ENCODE assay signal across 23 cellular contexts in the genomic region with DNA sequence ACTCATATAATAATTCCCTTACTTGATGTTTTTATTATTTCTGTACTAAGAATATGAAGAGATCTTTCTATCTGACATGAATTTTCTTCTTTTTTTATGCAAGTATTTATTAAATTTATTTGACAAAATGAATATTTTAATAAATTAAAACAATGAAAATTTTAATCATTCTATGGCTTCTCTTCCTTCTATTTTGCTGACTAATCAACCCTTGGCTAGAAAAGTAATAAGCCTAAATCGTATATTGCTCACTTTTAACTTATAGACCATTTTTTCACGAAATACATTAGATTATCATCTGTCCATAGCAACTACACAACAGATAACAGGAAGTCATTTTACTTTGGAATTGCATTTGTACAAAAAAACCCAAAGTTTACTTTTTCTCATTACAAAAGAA. TPM values are rescaled to one million over a fixed set of nuclear protein-coding genes. Genes with fewer than 3 reads are reported as not detected.
"Had no signal": no experiment of that assay in that cellular context is flagged by ENCODE, and none has a peak within 500 bp of the region (broad histone marks: within the 10 kb centered on the region; RNA-seq: fewer than 3 reads in every experiment).

No MANE protein-coding gene starts in this region.

- H3K36me3 ChIP-seq: SJSA1 had no signal

- H3K27me3 ChIP-seq: SJSA1 had no signal

- H3K4me3 ChIP-seq: SJSA1, SK-N-MC had no signal

- H3K9ac ChIP-seq: KMS-11 had no signal

- FAIRE-seq: HTR-8/SVneo, RCC 7860 had no signal

- H3K9me3 ChIP-seq: SJSA1 had no signal

- H3K4me2 ChIP-seq: KMS-11 had no signal

- H3K27ac ChIP-seq: KMS-11, SJSA1, SK-N-MC had no signal

- H3K4me1 ChIP-seq: SJSA1 had no signal

- DNase-seq: Kasumi-1, MM.1S, NCI-H1092 treated with DMSO at 0.1 percent for 48 hours, NCI-H1436, NCI-H187, NCI-H2029, NCI-H2081 treated with DMSO at 0.1 percent for 48 hours, NCI-H2171, NCI-H226, NCI-H446, NCI-H510A, NCI-H524 treated with DMSO at 0.1 percent for 48 hours, NCI-H69, NCI-H774, Right ventricle myocardium superior, RPMI8226, SIG-M5, SW 1271 had no signal

RNA-seq across cellular contexts. Expression of gene PRSS12, which starts 38.6 kb away (rescaled TPM):
- total RNA-seq: Right ventricle myocardium superior had no signal
